Comparison of ENCODE assay signal across 8 cellular contexts in genomic region chr16:85800321-85800669, GRCh38. TPM values are rescaled to one million over a fixed set of nuclear protein-coding genes. Genes with fewer than 3 reads are reported as not detected.
DNase-seq lines count a peak whose midpoint lies in the region; ATAC-seq lines count a peak whose summit lies in the region.

No MANE protein-coding gene starts in this region.

- peaks cover 11 to 74% (median 27%) of the 10 kb centered on the region in 3 donors for H3K36me3 Mint-ChIP-seq in CD8-positive, alpha-beta memory T cell

- no peaks in the 10 kb centered on the region for H3K27me3 Mint-ChIP-seq in CD8-positive, alpha-beta memory T cell

- peak overlapping the region; percentile 90 for H3K27ac ChIP-seq in CD8-positive, alpha-beta memory T cell (ENCODE audit: low read depth, low read length)
- no peak overlapping the region for H3K27ac ChIP-seq in iPS DF 6.9 (ENCODE audit: low read length)

- peaks cover 52 to 77% (median 64%) of the 10 kb centered on the region in 3 donors for H3K4me1 Mint-ChIP-seq in CD8-positive, alpha-beta memory T cell

- H3K4me1 ChIP-seq in CD8-positive, alpha-beta memory T cell (ENCODE audit: insufficient read depth, low read length), result peaks cover 28% of the 10 kb centered on the region
- H3K4me1 ChIP-seq in iPS DF 6.9 (ENCODE audit: control insufficient read depth, insufficient read depth, low read length), result no peaks in the 10 kb centered on the region

- CTCF ChIA-PET in CD8-positive, alpha-beta memory T cell (lab: Charles Lee), result interaction anchor here (1.5 kb wide), 1 partner anchor 11 kb away, joined by 3 read pairs; no protein-coding TSS in a partner anchor

- peaks cover 36% of the 10 kb centered on the region for H3K36me3 ChIP-seq in CD8-positive, alpha-beta memory T cell (ENCODE audit: insufficient read depth, low read length)
- peaks cover 26% of the 10 kb centered on the region for H3K36me3 ChIP-seq in iPS DF 6.9 (ENCODE audit: control insufficient read depth, insufficient read depth, low read length)

- peak overlapping the region; percentile 92 for H3K4me3 ChIP-seq in CD8-positive, alpha-beta memory T cell (ENCODE audit: low read length)
- H3K4me3 ChIP-seq in iPS DF 6.9 (ENCODE audit: low read length), result peak overlapping the region; percentile 96; the same call in 1 of the 2 replicates

- peak in 2 of 5 donors; percentile 30 to 61 for DNase-seq in CD8-positive, alpha-beta memory T cell
- DNase-seq in activated naive CD4-positive, alpha-beta T cell treated with anti-CD3 and anti-CD28 coated beads, Interleukin-2, amount 50 U/mL, for 16 hours, result peak; percentile 64
- DNase-seq in iPS DF 6.9 (ENCODE audit: low read depth, low spot score) (no peak), NCI-H1105 (lab: John Stamatoyannopoulos, UW) (no peak), NCI-H345 treated with DMSO at 0.1 percent for 48 hours (lab: John Stamatoyannopoulos, UW; ENCODE audit: unreplicated experiment) (no peak)
- DNase-seq in stimulated activated CD4-positive, alpha-beta T cell treated with anti-CD3 and anti-CD28 coated beads, Interleukin-4, amount 100 ng/mL, for 1 hour, result peak; percentile 56
- no peak for DNase-seq in effector CD4-positive, alpha-beta T cell

- ATAC-seq in HG03442 (IDR thresholded peaks at IDR 0.05; ENCODE audit: unreplicated experiment), result peak; percentile 3

- WGBS in iPS DF 6.9 (ENCODE audit: insufficient coverage, insufficient read length), result no CpG with 5 or more reads among the region's 9 CpGs

- peak overlapping the region; percentile 84 to 89 (median 87) for H3K4me3 Mint-ChIP-seq in CD8-positive, alpha-beta memory T cell

- H3K9me3 Mint-ChIP-seq in CD8-positive, alpha-beta memory T cell, result no peaks in the 10 kb centered on the region

- H3K27ac Mint-ChIP-seq in CD8-positive, alpha-beta memory T cell, result peak overlapping the region; percentile 94 to 98 (median 97)

- no peaks in the 10 kb centered on the region for H3K9me3 ChIP-seq in CD8-positive, alpha-beta memory T cell (ENCODE audit: low read length)
- no peaks in the 10 kb centered on the region for H3K9me3 ChIP-seq in iPS DF 6.9 (ENCODE audit: control insufficient read depth, insufficient read depth, low read length)

- POLR2A ChIA-PET in CD8-positive, alpha-beta memory T cell (lab: Charles Lee), result no interaction called here

- H3K27me3 ChIP-seq in CD8-positive, alpha-beta memory T cell (ENCODE audit: insufficient read depth, low read length, poor library complexity, severe bottlenecking), result no peaks in the 10 kb centered on the region
- no peaks in the 10 kb centered on the region for H3K27me3 ChIP-seq in iPS DF 6.9 (ENCODE audit: control insufficient read depth, insufficient read depth, low read length)

RNA-seq across cellular contexts. Expression of gene COX4I1, which starts 0.8 kb away (rescaled TPM):
- 100 to 1,000 TPM; 449 to 470 TPM for total RNA-seq in CD8-positive, alpha-beta memory T cell
- polyA plus RNA-seq in CD8-positive, alpha-beta memory T cell, result 951 TPM

RNA-seq across cellular contexts. Expression of gene EMC8, which starts 1.0 kb away (rescaled TPM):
- 10 to 100 TPM; 52.2 to 56.2 TPM for total RNA-seq in CD8-positive, alpha-beta memory T cell
- polyA plus RNA-seq in CD8-positive, alpha-beta memory T cell, result 27.6 TPM

RNA-seq across cellular contexts. Expression of gene C16orf74, which starts 49.4 kb away (rescaled TPM):
- 1 to 10 TPM; 1.1 to 1.3 TPM for total RNA-seq in CD8-positive, alpha-beta memory T cell
- polyA plus RNA-seq in CD8-positive, alpha-beta memory T cell, result 10.7 TPM

Comparison
In these comparisons a context has a peak if more than half of its experiments do, and no peak if none do; other contexts are left out.
1. DNase-seq: peak in activated naive CD4-positive, alpha-beta T cell treated with anti-CD3 and anti-CD28 coated beads, Interleukin-2, amount 50 U/mL, for 16 hours (single experiment) and stimulated activated CD4-positive, alpha-beta T cell treated with anti-CD3 and anti-CD28 coated beads, Interleukin-4, amount 100 ng/mL, for 1 hour (single experiment); none in iPS DF 6.9 (single experiment), NCI-H1105 (single experiment), effector CD4-positive, alpha-beta T cell (single experiment) and NCI-H345 treated with DMSO at 0.1 percent for 48 hours (single experiment).